ENCODE assay signal across 1 cellular context in the genomic region with DNA sequence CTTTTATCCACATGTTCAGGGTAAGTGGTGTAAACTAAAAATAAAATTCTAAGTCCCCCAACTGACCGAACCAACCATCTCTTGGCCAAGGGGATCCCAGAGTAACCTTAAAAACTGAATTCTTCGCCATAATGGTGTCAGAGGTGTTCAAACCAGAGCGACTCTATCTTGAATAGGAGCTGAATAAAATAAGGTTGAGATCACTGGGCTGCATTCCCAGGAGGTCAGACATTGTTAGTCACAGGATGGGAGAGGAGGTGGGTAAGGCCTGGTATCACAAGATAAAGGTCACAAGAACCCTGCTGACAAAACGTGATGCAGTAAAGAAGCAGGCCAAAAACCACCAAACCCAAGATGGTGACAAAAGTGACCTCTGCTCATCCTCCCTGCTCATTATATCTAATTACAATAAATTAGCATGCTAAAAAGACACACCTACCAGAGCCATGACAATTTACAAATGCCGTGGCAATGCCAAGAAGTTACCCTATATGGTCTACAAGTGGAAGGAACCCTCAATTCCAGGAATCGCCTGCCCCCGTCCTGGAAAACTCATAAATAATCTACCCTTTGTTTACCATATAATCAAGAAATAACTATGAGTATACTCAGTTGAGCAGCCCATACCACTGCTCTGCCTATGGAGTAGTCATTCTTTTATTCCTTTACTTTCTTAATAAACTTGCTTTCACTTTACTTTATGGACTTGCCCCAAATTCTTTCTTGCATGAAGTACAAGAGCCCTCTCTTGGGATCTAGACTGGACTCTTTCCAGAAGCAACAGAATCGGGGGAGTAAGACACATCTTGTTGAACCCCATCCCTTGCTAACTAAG.
TF ChIP-seq lines count a peak whose summit lies in the region.

No MANE protein-coding gene starts in this region.

TF ChIP-seq in K562, 482 proteins besides CTCF, POLR2A, EP300 and RAD21 (continued from another document and continues in another):
- TF ChIP-seq, protein P1, sequence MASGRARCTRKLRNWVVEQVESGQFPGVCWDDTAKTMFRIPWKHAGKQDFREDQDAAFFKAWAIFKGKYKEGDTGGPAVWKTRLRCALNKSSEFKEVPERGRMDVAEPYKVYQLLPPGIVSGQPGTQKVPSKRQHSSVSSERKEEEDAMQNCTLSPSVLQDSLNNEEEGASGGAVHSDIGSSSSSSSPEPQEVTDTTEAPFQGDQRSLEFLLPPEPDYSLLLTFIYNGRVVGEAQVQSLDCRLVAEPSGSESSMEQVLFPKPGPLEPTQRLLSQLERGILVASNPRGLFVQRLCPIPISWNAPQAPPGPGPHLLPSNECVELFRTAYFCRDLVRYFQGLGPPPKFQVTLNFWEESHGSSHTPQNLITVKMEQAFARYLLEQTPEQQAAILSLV (tag; IDR thresholded peaks at IDR 0.05), result peak; percentile 35; the same call in 1 of the 2 replicates
- TF ChIP-seq, protein P2, sequence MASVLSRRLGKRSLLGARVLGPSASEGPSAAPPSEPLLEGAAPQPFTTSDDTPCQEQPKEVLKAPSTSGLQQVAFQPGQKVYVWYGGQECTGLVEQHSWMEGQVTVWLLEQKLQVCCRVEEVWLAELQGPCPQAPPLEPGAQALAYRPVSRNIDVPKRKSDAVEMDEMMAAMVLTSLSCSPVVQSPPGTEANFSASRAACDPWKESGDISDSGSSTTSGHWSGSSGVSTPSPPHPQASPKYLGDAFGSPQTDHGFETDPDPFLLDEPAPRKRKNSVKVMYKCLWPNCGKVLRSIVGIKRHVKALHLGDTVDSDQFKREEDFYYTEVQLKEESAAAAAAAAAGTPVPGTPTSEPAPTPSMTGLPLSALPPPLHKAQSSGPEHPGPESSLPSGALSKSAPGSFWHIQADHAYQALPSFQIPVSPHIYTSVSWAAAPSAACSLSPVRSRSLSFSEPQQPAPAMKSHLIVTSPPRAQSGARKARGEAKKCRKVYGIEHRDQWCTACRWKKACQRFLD (CRISPR knock-in tag; IDR thresholded peaks at IDR 0.05), result peak; percentile 98
- no peak for TF ChIP-seq PPARD (CRISPR knock-in tag; IDR thresholded peaks at IDR 0.05)
- no peak for TF ChIP-seq EP400 (IDR thresholded peaks at IDR 0.05)
- peak in 1 of 2 experiments; percentile 64; a peak in 1 of 3 replicates for TF ChIP-seq CBX3 (IDR thresholded peaks at IDR 0.05; ENCODE audit: borderline replicate concordance in 1 of 2, low read length in 2 of 2)
- no peak for TF ChIP-seq PHF8 (IDR thresholded peaks at IDR 0.05; ENCODE audit: borderline replicate concordance, low read length)
- TF ChIP-seq, protein P3, sequence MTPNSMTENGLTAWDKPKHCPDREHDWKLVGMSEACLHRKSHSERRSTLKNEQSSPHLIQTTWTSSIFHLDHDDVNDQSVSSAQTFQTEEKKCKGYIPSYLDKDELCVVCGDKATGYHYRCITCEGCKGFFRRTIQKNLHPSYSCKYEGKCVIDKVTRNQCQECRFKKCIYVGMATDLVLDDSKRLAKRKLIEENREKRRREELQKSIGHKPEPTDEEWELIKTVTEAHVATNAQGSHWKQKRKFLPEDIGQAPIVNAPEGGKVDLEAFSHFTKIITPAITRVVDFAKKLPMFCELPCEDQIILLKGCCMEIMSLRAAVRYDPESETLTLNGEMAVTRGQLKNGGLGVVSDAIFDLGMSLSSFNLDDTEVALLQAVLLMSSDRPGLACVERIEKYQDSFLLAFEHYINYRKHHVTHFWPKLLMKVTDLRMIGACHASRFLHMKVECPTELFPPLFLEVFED (CRISPR knock-in tag; conservative IDR thresholded peaks at IDR 0.05), result peak; percentile 88; the same call in 1 of the 2 replicates
- TF ChIP-seq ID3 (CRISPR knock-in tag; IDR thresholded peaks at IDR 0.05), result 0 out of 2 replicates have a peak, but pooled peaks have one; percentile 51
- TF ChIP-seq ID3 (tag; IDR thresholded peaks at IDR 0.05), result peak; percentile 98
- TF ChIP-seq E2F1 (CRISPR knock-in tag; IDR thresholded peaks at IDR 0.05), result no peak
- no peak for TF ChIP-seq TFAM (CRISPR knock-in tag; conservative IDR thresholded peaks at IDR 0.05)
- TF ChIP-seq, protein P4, sequence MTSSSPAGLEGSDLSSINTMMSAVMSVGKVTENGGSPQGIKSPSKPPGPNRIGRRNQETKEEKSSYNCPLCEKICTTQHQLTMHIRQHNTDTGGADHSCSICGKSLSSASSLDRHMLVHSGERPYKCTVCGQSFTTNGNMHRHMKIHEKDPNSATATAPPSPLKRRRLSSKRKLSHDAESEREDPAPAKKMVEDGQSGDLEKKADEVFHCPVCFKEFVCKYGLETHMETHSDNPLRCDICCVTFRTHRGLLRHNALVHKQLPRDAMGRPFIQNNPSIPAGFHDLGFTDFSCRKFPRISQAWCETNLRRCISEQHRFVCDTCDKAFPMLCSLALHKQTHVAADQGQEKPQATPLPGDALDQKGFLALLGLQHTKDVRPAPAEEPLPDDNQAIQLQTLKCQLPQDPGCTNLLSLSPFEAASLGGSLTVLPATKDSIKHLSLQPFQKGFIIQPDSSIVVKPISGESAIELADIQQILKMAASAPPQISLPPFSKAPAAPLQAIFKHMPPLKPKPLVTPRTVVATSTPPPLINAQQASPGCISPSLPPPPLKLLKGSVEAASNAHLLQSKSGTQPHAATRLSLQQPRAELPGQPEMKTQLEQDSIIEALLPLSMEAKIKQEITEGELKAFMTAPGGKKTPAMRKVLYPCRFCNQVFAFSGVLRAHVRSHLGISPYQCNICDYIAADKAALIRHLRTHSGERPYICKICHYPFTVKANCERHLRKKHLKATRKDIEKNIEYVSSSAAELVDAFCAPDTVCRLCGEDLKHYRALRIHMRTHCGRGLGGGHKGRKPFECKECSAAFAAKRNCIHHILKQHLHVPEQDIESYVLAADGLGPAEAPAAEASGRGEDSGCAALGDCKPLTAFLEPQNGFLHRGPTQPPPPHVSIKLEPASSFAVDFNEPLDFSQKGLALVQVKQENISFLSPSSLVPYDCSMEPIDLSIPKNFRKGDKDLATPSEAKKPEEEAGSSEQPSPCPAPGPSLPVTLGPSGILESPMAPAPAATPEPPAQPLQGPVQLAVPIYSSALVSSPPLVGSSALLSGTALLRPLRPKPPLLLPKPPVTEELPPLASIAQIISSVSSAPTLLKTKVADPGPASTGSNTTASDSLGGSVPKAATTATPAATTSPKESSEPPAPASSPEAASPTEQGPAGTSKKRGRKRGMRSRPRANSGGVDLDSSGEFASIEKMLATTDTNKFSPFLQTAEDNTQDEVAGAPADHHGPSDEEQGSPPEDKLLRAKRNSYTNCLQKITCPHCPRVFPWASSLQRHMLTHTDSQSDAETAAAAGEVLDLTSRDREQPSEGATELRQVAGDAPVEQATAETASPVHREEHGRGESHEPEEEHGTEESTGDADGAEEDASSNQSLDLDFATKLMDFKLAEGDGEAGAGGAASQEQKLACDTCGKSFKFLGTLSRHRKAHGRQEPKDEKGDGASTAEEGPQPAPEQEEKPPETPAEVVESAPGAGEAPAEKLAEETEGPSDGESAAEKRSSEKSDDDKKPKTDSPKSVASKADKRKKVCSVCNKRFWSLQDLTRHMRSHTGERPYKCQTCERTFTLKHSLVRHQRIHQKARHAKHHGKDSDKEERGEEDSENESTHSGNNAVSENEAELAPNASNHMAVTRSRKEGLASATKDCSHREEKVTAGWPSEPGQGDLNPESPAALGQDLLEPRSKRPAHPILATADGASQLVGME (CRISPR knock-in tag; IDR thresholded peaks at IDR 0.05), result 0 out of 2 replicates have a peak, but pooled peaks have one; percentile 83
- TF ChIP-seq PYGO2 (tag; IDR thresholded peaks at IDR 0.05), result peak; percentile 88
- no peak for TF ChIP-seq EWSR1 (IDR thresholded peaks at IDR 0.05; ENCODE audit: borderline replicate concordance, low read depth, partially characterized antibody)
- peak; percentile 41; the same call in 1 of the 2 replicates for TF ChIP-seq MTA2 (IDR thresholded peaks at IDR 0.05; ENCODE audit: low read depth)
- no peak for TF ChIP-seq ZC3H11A (IDR thresholded peaks at IDR 0.05; ENCODE audit: low read depth, low read length)
- TF ChIP-seq TARDBP (IDR thresholded peaks at IDR 0.05), result no peak
- TF ChIP-seq RCOR1 (IDR thresholded peaks at IDR 0.05; ENCODE audit: borderline replicate concordance in 1 of 2, low read depth in 2 of 2, low read length in 2 of 2), result peak in 1 of 2 experiments; percentile 78; a peak in 1 of 4 replicates
- TF ChIP-seq ARID1B (IDR thresholded peaks at IDR 0.05), result peak; percentile 91
- no peak for TF ChIP-seq RBM14 (IDR thresholded peaks at IDR 0.05; ENCODE audit: borderline replicate concordance, insufficient read depth, low read depth, low read length)
- TF ChIP-seq, protein P5, sequence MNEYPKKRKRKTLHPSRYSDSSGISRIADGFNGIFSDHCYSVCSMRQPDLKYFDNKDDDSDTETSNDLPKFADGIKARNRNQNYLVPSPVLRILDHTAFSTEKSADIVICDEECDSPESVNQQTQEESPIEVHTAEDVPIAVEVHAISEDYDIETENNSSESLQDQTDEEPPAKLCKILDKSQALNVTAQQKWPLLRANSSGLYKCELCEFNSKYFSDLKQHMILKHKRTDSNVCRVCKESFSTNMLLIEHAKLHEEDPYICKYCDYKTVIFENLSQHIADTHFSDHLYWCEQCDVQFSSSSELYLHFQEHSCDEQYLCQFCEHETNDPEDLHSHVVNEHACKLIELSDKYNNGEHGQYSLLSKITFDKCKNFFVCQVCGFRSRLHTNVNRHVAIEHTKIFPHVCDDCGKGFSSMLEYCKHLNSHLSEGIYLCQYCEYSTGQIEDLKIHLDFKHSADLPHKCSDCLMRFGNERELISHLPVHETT (CRISPR knock-in tag; conservative IDR thresholded peaks at IDR 0.05 in 1 of 2, IDR thresholded peaks at IDR 0.05 in 1 of 2), result peak in 1 of 2 experiments; percentile 94; a peak in 2 of 4 replicates
- TF ChIP-seq TCF7 (IDR thresholded peaks at IDR 0.05; ENCODE audit: borderline replicate concordance), result no peak
- TF ChIP-seq ARNT (IDR thresholded peaks at IDR 0.05), result peak in 1 of 2 experiments; percentile 23; a peak in 2 of 4 replicates
- no peak for TF ChIP-seq PREB (CRISPR knock-in tag; IDR thresholded peaks at IDR 0.05)
- TF ChIP-seq ZNF695 (CRISPR knock-in tag; IDR thresholded peaks at IDR 0.05), result no peak
- peak in 1 of 3 experiments; percentile 80 for TF ChIP-seq YY1 (IDR thresholded peaks at IDR 0.05; ENCODE audit: borderline replicate concordance in 1 of 3, control insufficient read depth in 1 of 3, extremely low read depth in 1 of 3, insufficient read depth in 3 of 3, insufficient read length in 1 of 3, insufficient replicate concordance in 2 of 3, low read depth in 1 of 3, low read length in 2 of 3)
- peak; percentile 46 to 80; a peak in 2 of 4 replicates for TF ChIP-seq TRIM24 (IDR thresholded peaks at IDR 0.05)
- TF ChIP-seq ERF (CRISPR knock-in tag; IDR thresholded peaks at IDR 0.05), result peak; percentile 83; the same call in 1 of the 2 replicates
- TF ChIP-seq NFIX (CRISPR knock-in tag; IDR thresholded peaks at IDR 0.05; ENCODE audit: low read depth), result no peak
- peak; percentile 85 for TF ChIP-seq TCFL5 (CRISPR knock-in tag; conservative IDR thresholded peaks at IDR 0.05)
- peak; percentile 70 to 89; a peak in 3 of 4 replicates for TF ChIP-seq TEAD1 (CRISPR knock-in tag; IDR thresholded peaks at IDR 0.05)
- TF ChIP-seq SMARCA4 (IDR thresholded peaks at IDR 0.05), result peak; percentile 87
- peak; percentile 88; the same call in 1 of the 2 replicates for TF ChIP-seq ZNF445 (CRISPR knock-in tag; IDR thresholded peaks at IDR 0.05; ENCODE audit: low read depth)
- TF ChIP-seq ZNF212 (CRISPR knock-in tag; IDR thresholded peaks at IDR 0.05), result 0 out of 2 replicates have a peak, but pooled peaks have one; percentile 21
- TF ChIP-seq DPF2 (IDR thresholded peaks at IDR 0.05), result peak; percentile 86
- no peak for TF ChIP-seq ZNF121 (CRISPR knock-in tag; conservative IDR thresholded peaks at IDR 0.05)
- TF ChIP-seq NUFIP1 (IDR thresholded peaks at IDR 0.05; ENCODE audit: partially characterized antibody), result peak; percentile 68
- peak; percentile 81 for TF ChIP-seq ATF4 (CRISPR knock-in tag; IDR thresholded peaks at IDR 0.05)
- no peak for TF ChIP-seq TSC22D4 (tag; IDR thresholded peaks at IDR 0.05)
- TF ChIP-seq, protein P6, sequence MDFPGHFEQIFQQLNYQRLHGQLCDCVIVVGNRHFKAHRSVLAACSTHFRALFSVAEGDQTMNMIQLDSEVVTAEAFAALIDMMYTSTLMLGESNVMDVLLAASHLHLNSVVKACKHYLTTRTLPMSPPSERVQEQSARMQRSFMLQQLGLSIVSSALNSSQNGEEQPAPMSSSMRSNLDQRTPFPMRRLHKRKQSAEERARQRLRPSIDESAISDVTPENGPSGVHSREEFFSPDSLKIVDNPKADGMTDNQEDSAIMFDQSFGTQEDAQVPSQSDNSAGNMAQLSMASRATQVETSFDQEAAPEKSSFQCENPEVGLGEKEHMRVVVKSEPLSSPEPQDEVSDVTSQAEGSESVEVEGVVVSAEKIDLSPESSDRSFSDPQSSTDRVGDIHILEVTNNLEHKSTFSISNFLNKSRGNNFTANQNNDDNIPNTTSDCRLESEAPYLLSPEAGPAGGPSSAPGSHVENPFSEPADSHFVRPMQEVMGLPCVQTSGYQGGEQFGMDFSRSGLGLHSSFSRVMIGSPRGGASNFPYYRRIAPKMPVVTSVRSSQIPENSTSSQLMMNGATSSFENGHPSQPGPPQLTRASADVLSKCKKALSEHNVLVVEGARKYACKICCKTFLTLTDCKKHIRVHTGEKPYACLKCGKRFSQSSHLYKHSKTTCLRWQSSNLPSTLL (IDR thresholded peaks at IDR 0.05), result no peak
